ENCODE assay signal across 8 cellular contexts in the genomic region with DNA sequence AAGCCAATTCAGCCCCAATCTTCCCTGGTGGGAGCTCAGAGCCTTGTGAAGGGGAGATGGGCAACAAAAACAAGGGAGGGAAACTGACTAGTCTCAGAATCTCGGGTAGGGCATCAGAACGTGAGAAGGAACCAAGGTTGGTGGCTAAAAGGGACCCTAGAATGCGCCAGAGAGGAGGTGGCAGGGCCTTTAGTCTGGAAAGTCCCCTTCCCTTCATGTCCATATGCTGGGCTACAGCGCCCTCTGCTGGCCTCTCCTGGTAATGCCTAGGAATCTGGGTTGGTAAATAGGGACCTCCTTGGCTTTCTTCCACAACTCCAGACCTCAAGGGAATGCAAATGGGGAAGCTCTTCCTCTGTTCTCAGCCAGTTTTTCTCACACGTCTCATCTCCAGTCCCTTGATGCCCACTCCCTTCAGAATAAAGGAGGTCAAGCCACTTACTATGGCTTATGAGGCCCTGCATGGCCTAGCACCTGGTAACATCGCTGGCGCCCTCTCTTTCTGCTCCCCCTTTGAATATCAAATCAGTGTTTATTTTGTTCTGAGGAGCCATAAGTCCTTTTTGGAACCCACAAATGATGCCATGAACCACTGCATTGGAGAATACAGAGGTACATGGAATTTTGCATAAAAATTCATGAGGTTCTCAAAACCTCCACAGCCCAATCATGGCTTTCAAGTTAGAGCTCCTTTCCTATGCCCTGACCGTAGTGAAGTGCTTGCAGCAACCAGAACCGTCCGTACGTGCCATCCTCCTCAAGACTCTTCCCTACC.
A peak's percentile ranks its signal among the peaks of the same experiment; 100 is the strongest.
DNase-seq lines count a peak whose midpoint lies in the region; ATAC-seq and TF ChIP-seq lines count a peak whose summit lies in the region.

No MANE protein-coding gene starts in this region.

- peak; percentile 31 for ATAC-seq in HG02763 (IDR thresholded peaks at IDR 0.05; ENCODE audit: unreplicated experiment)
- no peak for ATAC-seq in GM21717 (IDR thresholded peaks at IDR 0.05; ENCODE audit: unreplicated experiment)

- H3K4me3 ChIP-seq in choroid plexus epithelial cell (ENCODE audit: low read depth, low read length): peak overlapping the region; percentile 87

- TF ChIP-seq CTCF in choroid plexus epithelial cell (conservative IDR thresholded peaks at IDR 0.05; ENCODE audit: low read depth, low read length): peak; percentile 97

- DNase-seq in D341Med (ENCODE audit: low spot score) (peak; percentile 83), NCI-H446 treated with DMSO at 0.1 percent for 48 hours (lab: John Stamatoyannopoulos, UW) (peak; percentile 61), choroid plexus epithelial cell (ENCODE audit: low read depth) (peak; percentile 93), left kidney (ENCODE audit: low read depth, low spot score) (peak; percentile 95)
- peak; percentile 89 for DNase-seq in activated CD4-positive, alpha-beta T cell treated with anti-CD3 and anti-CD28 coated beads for 1 hour
- DNase-seq in stimulated activated CD4-positive, alpha-beta T cell treated with anti-CD3 and anti-CD28 coated beads, Interleukin-1b, Interleukin-23, amount 100 ng/mL, for 48 hours: peak; percentile 90
